In the genomic region with DNA sequence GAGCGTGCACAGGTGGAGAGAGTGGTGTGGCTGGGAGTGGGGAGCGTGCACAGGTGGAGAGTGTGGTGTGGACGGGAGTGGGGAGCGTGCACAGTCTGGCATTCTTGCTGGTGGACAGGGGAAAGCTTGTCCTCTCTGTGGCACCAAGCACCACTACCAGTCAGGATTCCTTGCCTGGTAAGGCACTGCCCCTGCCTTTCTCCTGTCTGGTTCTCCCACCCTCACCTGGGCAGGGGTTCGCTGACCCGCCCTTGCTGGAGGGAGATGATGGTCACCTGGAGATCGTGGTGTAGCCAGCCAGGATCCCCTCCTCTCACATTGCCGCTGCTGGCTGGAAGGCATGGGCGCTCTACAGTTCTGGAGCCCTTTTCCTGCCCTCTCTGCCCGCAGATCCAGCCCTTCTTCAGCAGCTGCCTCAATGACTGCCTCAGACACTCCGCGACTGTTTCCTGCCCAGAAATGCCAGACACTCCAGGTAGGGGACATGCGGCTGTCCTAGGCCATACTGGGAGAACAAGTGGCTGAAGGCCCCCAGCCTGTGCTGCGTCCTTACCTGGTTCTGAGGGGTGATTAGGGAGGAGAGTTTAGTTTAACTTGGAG, we compare ENCODE assay signal across 18 cellular contexts. TPM values are rescaled to one million over a fixed set of nuclear protein-coding genes. Genes with fewer than 3 reads are reported as not detected.
"Had no signal": no experiment of that assay in that cellular context is flagged by ENCODE, and none has a peak within 500 bp of the region (broad histone marks: within the 10 kb centered on the region; RNA-seq: fewer than 3 reads in every experiment).

No MANE protein-coding gene starts in this region.

- H3K4me3 Mint-ChIP-seq: activated CD4-positive, alpha-beta memory T cell treated with anti-CD3 and anti-CD28 coated beads, Interleukin-2, amount 10 ng/mL, durations not matched to agents 7 days and 5 days; activated T-helper 17 cell treated with anti-CD3 and anti-CD28 coated beads, Interleukin-2, amount 50 U/mL, for 72 hours; natural killer cell treated with Interleukin-12 subunit alpha and Interleukin-12 subunit beta and Interleukin-15 and Interleukin-18, amount 100 ng/mL, for 72 hours; WTC11 had no signal

- H3K4me3 ChIP-seq: adrenal gland, tibial nerve, uterus had no signal

- H3K27ac Mint-ChIP-seq: activated CD4-positive, alpha-beta memory T cell treated with anti-CD3 and anti-CD28 coated beads, Interleukin-2, amount 10 ng/mL, durations not matched to agents 7 days and 5 days; activated T-helper 17 cell treated with anti-CD3 and anti-CD28 coated beads, Interleukin-2, amount 50 U/mL, for 72 hours; natural killer cell treated with Interleukin-12 subunit alpha and Interleukin-12 subunit beta and Interleukin-15 and Interleukin-18, amount 100 ng/mL, for 72 hours; WTC11 had no signal

- H3K36me3 ChIP-seq: uterus had no signal

- H3K9me3 Mint-ChIP-seq: activated CD4-positive, alpha-beta memory T cell treated with anti-CD3 and anti-CD28 coated beads, Interleukin-2, amount 10 ng/mL, durations not matched to agents 7 days and 5 days; activated T-helper 17 cell treated with anti-CD3 and anti-CD28 coated beads, Interleukin-2, amount 50 U/mL, for 72 hours; natural killer cell treated with Interleukin-12 subunit alpha and Interleukin-12 subunit beta and Interleukin-15 and Interleukin-18, amount 100 ng/mL, for 72 hours; WTC11 had no signal

- H3K4me1 ChIP-seq: adrenal gland, uterus had no signal

- H3K27ac ChIP-seq: adrenal gland, tibial nerve, uterus had no signal

- H3K9me3 ChIP-seq: adrenal gland, tibial nerve, uterus had no signal

- DNase-seq: activated CD4-positive, alpha-beta memory T cell treated with anti-CD3 and anti-CD28 coated beads, Interleukin-2, amount 10 ng/mL, durations not matched to agents 7 days and 5 days; activated CD4-positive, alpha-beta T cell treated with anti-CD3 and anti-CD28 coated beads for 4 hours; activated naive CD4-positive, alpha-beta T cell treated with anti-CD3 and anti-CD28 coated beads, Interleukin-2, amount 50 U/mL, for 16 hours; activated T-cell treated with anti-CD3 and anti-CD28 coated beads, Interleukin-2, amount 50 U/mL, for 1 hour; adrenal gland; dermis blood vessel endothelial cell; effector memory CD4-positive, alpha-beta T cell; foreskin fibroblast; mesenchymal stem cell; retina; stimulated activated naive CD8-positive, alpha-beta T cell treated with anti-CD3 and anti-CD28 coated beads, Interleukin-15, Interleukin-2, amounts not matched to agents 100 U/mL and 50 U/mL, for 24 hours; substantia nigra; SW 1271; uterus had no signal

- ATAC-seq: activated T-helper 17 cell treated with anti-CD3 and anti-CD28 coated beads, Interleukin-2, amount 50 U/mL, for 72 hours; natural killer cell treated with Interleukin-12 subunit alpha and Interleukin-12 subunit beta and Interleukin-15 and Interleukin-18, amount 100 ng/mL, for 72 hours; stimulated activated naive CD8-positive, alpha-beta T cell treated with anti-CD3 and anti-CD28 coated beads, Interleukin-15, Interleukin-2, amounts not matched to agents 100 U/mL and 50 U/mL, for 24 hours; WTC11 had no signal

- H3K27me3 ChIP-seq: adrenal gland, tibial nerve, uterus had no signal

- H3K27me3 Mint-ChIP-seq: activated CD4-positive, alpha-beta memory T cell treated with anti-CD3 and anti-CD28 coated beads, Interleukin-2, amount 10 ng/mL, durations not matched to agents 7 days and 5 days; activated T-helper 17 cell treated with anti-CD3 and anti-CD28 coated beads, Interleukin-2, amount 50 U/mL, for 72 hours had no signal

- H3K4me1 Mint-ChIP-seq: WTC11 had no signal

RNA-seq across cellular contexts. Expression of gene TMEM121B, which starts 16.7 kb away (rescaled TPM):
- total RNA-seq: activated CD4-positive, alpha-beta memory T cell treated with anti-CD3 and anti-CD28 coated beads, Interleukin-2, amount 10 ng/mL, durations not matched to agents 7 days and 5 days had no signal
